9 cellular contexts compared by ENCODE assay signal in the genomic region with DNA sequence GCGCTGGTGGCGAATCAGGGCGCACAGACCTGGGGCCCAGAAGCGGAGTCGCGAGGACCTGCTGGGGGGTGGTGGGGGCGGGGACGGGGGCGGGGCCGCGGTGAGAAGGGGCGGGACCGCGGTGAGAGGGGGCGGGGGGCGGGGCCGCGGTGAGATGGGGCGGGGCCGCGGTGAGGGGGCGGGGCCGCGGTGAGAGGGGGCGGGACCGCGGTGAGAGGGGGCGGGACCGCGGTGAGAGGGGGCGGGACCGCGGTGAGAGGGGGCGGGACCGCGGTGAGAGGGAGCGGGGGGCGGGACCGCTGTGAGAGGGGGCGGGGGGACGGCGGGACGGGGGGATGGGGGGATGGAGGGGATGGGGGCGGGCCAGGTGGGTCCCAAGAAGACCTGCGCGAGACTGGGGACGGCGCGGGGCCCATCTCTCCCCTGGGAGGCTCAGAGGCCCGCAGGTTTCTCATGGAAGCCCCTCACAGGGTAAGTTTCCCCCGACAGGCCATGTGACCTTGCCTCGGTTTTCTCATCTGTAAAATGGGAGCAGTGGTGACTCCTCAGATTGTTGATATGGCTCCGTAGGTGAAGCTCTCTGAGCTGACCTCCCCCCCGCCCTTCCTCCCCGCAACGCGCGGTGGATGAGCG. TPM values are rescaled to one million over a fixed set of nuclear protein-coding genes. Genes with fewer than 3 reads are reported as not detected.
DNase-seq lines count a peak whose midpoint lies in the region; ATAC-seq and TF ChIP-seq lines count a peak whose summit lies in the region.
"Had no signal": no experiment of that assay in that cellular context is flagged by ENCODE, and none has a peak within 500 bp of the region (broad histone marks: within the 10 kb centered on the region; RNA-seq: fewer than 3 reads in every experiment).

No MANE protein-coding gene starts in this region.

- DNase-seq in D341Med (ENCODE audit: low spot score) (peak; percentile 75), left cardiac atrium (no peak), psoas muscle (peak in 1 of 2 donors; percentile 52), SW 1271 (lab: John Stamatoyannopoulos, UW) (no peak), posterior vena cava (ENCODE audit: low spot score) (no peak), pons (ENCODE audit: low spot score) (no peak), mucosa of gallbladder (ENCODE audit: low spot score) (no peak)
- DNase-seq: activated naive CD4-positive, alpha-beta T cell treated with anti-CD3 and anti-CD28 coated beads, Interleukin-2, amount 50 U/mL, for 16 hours had no signal

- H3K27me3 ChIP-seq in psoas muscle (ENCODE audit: insufficient read depth in 3 of 3, low read length in 2 of 3) = no peaks in the 10 kb centered on the region

- intact Hi-C loops in left cardiac atrium (cut with DNase I) (no loop called here), psoas muscle (cut with DNase I) (no loop called here), posterior vena cava (cut with DNase I) (no loop called here)

- H3K4me3 ChIP-seq in WI38 (ENCODE audit: low read depth, low read length) = peak overlapping the region; percentile 29; the same call in 1 of the 2 replicates
- H3K4me3 ChIP-seq in psoas muscle = peak overlapping the region; percentile 61

- peak; percentile 16 to 17 for ATAC-seq in left cardiac atrium
- peak; percentile 9 to 66 (median 58) for ATAC-seq in psoas muscle

- peaks cover 10% of the 10 kb centered on the region for H3K4me1 ChIP-seq in psoas muscle

- H3K36me3 ChIP-seq in psoas muscle (ENCODE audit: insufficient read depth in 1 of 2, low read depth in 1 of 2) = peaks cover 0 to 14% of the 10 kb centered on the region in 2 donors

- WGBS in psoas muscle, 3 donors = 16 to 31% (median 26%) methylated on average over 20 to 52 of the region's 59 CpGs

- no peaks in the 10 kb centered on the region for H3K9me3 ChIP-seq in psoas muscle

- no peak overlapping the region for H3K27ac ChIP-seq in psoas muscle

- TF ChIP-seq CTCF in WI38 (IDR thresholded peaks at IDR 0.05; ENCODE audit: low read depth, low read length) = no peak
- no peak for TF ChIP-seq CTCF in psoas muscle (IDR thresholded peaks at IDR 0.05)

RNA-seq across cellular contexts. Expression of gene DBNDD1, which starts 28.6 kb away (rescaled TPM):
- 1 to 10 TPM; 2.2 to 2.6 TPM for total RNA-seq in left cardiac atrium
- 10 to 100 TPM; 14.7 to 37.8 (median 20.6) TPM for total RNA-seq in psoas muscle
- 10 to 100 TPM; 14.1 to 25.4 (median 17.0) TPM for polyA plus RNA-seq in psoas muscle
- total RNA-seq in posterior vena cava = 1 to 10 TPM in 1 of 2 donors, under 1 TPM in 1; 0.88 to 2.7 TPM
- total RNA-seq in mucosa of gallbladder = 21.2 TPM

RNA-seq across cellular contexts. Expression of gene PRDM7, which starts 29.3 kb away (rescaled TPM):
- total RNA-seq in left cardiac atrium = not detected
- not detected for total RNA-seq in psoas muscle
- polyA plus RNA-seq in psoas muscle = not detected
- total RNA-seq in posterior vena cava = not detected
- total RNA-seq in mucosa of gallbladder = not detected
